ENCODE assay signal across 8 cellular contexts in the genomic region with DNA sequence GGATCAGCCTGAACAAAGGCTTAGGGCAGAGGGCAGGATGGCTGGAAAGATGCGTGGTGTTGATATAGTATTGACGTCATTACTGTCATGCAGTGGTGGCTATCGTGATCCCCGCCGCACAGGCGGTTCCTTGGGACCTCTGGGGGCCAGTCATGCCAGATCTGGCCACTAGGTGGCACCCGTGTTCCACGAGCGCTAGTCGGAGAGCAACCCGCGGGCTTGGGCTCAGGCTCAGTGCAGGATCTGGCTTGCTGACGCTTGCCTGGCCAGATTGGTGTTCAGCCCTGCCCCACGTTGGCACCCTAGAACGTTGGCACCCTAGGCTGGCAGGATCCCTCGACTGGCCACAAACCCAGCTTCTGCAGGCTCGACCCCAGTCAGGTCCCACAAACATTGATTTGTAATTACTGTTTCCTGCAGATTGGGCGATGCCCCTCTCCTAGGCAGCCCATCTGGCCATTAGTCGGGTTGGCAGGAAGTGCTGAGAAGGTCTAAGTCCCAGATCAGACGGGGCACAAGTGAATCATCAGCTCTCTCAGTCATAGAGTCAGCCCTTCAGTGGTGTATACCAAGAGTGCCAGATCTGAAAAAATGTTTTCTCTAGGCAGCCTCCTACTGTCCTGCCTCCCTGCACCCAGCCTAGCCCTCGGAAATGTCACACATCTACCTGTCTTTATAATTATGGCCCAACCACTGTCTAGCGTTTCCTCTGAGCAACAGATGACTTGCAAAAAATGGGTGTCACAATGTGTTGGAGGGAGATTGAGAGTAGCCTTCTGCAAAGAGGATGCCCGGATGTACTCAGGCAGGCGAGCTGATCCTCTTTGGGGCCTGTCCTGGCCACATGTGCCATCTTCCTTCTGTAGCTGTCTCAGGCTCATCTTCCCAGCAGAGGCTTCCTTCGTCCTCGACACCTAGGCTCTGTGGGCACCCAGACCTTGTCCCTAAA.
A peak's percentile ranks its signal among the peaks of the same experiment; 100 is the strongest.
DNase-seq lines count a peak whose midpoint lies in the region; ATAC-seq and TF ChIP-seq lines count a peak whose summit lies in the region.

No MANE protein-coding gene starts in this region.

- H3K27me3 ChIP-seq in DOHH2 (ENCODE audit: control insufficient read depth, low read length) (peaks cover 7% of the 10 kb centered on the region; the same call in 1 of the 2 replicates), Peyer's patch (no peaks in the 10 kb centered on the region), suprapubic skin (no peaks in the 10 kb centered on the region)

- no peaks in the 10 kb centered on the region for H3K9me2 ChIP-seq in DOHH2 (replicated peaks; ENCODE audit: control insufficient read depth, low read length)

- H3K9me3 ChIP-seq in DOHH2 (ENCODE audit: control insufficient read depth, insufficient read depth, low read length) (no peaks in the 10 kb centered on the region), Peyer's patch (no peaks in the 10 kb centered on the region), suprapubic skin (no peaks in the 10 kb centered on the region)

- TF ChIP-seq POLR2A in Peyer's patch (IDR thresholded peaks at IDR 0.05) (no peak), suprapubic skin (IDR thresholded peaks at IDR 0.05) (no peak)

- no peaks in the 10 kb centered on the region for H3K36me3 ChIP-seq in DOHH2 (ENCODE audit: control insufficient read depth, low read length)
- no peaks in the 10 kb centered on the region for H3K36me3 ChIP-seq in Peyer's patch
- H3K36me3 ChIP-seq in suprapubic skin, result no peaks in the 10 kb centered on the region

- H4K20me1 ChIP-seq in DOHH2 (ENCODE audit: control insufficient read depth, insufficient read depth, low read depth, low read length), result no peaks in the 10 kb centered on the region

- H3F3A ChIP-seq in DOHH2 (ENCODE audit: control insufficient read depth, insufficient read depth), result no peaks in the 10 kb centered on the region

- peak; percentile 97 for ATAC-seq in GM21529 (IDR thresholded peaks at IDR 0.05; ENCODE audit: unreplicated experiment)

- peaks cover 11% of the 10 kb centered on the region for H3K4me1 ChIP-seq in DOHH2 (ENCODE audit: control insufficient read depth, low read length)
- peaks cover 0 to 41% (median 4%) of the 10 kb centered on the region in 4 donors for H3K4me1 ChIP-seq in Peyer's patch
- H3K4me1 ChIP-seq in suprapubic skin, result peaks cover 17% of the 10 kb centered on the region

- TF ChIP-seq CTCF in DOHH2 (IDR thresholded peaks at IDR 0.05; ENCODE audit: low read depth, low read length, poor library complexity, severe bottlenecking) (peak; percentile 94), Peyer's patch (IDR thresholded peaks at IDR 0.05) (peak; percentile 85 to 99 (median 99)), fibroblast of the aortic adventitia (IDR thresholded peaks at IDR 0.05; ENCODE audit: insufficient read depth, low read length) (peak; percentile 100), suprapubic skin (IDR thresholded peaks at IDR 0.05) (peak; percentile 97 to 98)

- H3K79me2 ChIP-seq in DOHH2 (ENCODE audit: control insufficient read depth, low read length), result no peaks in the 10 kb centered on the region

- H3K4me2 ChIP-seq in DOHH2 (ENCODE audit: low read length), result peak overlapping the region; percentile 37

- TF ChIP-seq EP300 in suprapubic skin (IDR thresholded peaks at IDR 0.05), result no peak

- H3K4me3 ChIP-seq in DOHH2 (ENCODE audit: low read length), result no peak overlapping the region
- no peak overlapping the region for H3K4me3 ChIP-seq in Peyer's patch
- H3K4me3 ChIP-seq in fibroblast of the aortic adventitia (ENCODE audit: low read depth, low read length), result no peak overlapping the region
- no peak overlapping the region for H3K4me3 ChIP-seq in suprapubic skin

- DNase-seq in HuH-7 (ENCODE audit: low spot score) (peak; percentile 74), Peyer's patch (peak; percentile 71 to 92 (median 92)), activated T-helper 1 cell treated with Interleukin-2 at 50 U/mL for 16 hours (ENCODE audit: low read depth) (peak; percentile 63), fibroblast of the aortic adventitia (ENCODE audit: low read depth) (peak; percentile 76), nucleus accumbens (lab: John Stamatoyannopoulos, UW) (peak in 52 of 56 donors; percentile 27 to 87 (median 64)), suprapubic skin (ENCODE audit: low spot score in 2 of 2) (peak; percentile 91 to 93)

- 16% methylated on average over 25 of the region's 26 CpGs for WGBS in suprapubic skin

- H3K27ac ChIP-seq in DOHH2 (ENCODE audit: low read depth, low read length), result no peak overlapping the region
- H3K27ac ChIP-seq in Peyer's patch, result peak overlapping the region in 2 of 4 donors; percentile 62 to 73
- no peak overlapping the region for H3K27ac ChIP-seq in suprapubic skin
